In genomic region chr4:186144596-186145569, GRCh38 we compare ENCODE assay signal across 8 cellular contexts. TPM values are rescaled to one million over a fixed set of nuclear protein-coding genes. Genes with fewer than 3 reads are reported as not detected.
DNase-seq lines count a peak whose midpoint lies in the region; ATAC-seq and TF ChIP-seq lines count a peak whose summit lies in the region.

No MANE protein-coding gene starts in this region.

- DNase-seq in CD4-positive, alpha-beta memory T cell = no peak
- DNase-seq in HL-60 (ENCODE audit: low read depth in 1 of 2, low spot score in 1 of 2) = no peak
- no peak for DNase-seq in activated T-helper 1 cell treated with anti-CD3 and anti-CD28 coated beads, Interleukin-12 subunit alpha, Interleukin-12 subunit beta, Interleukin-2, Interleukin-4 antibody, amounts not matched to agents 30 ng/mL and 10 ng/mL and 1 ng/mL, durations not matched to agents 14 hours and 24 hours and 36 hours (ENCODE audit: low spot score)
- peak; percentile 28 to 65 for DNase-seq in foreskin fibroblast
- DNase-seq in aorta = peak; percentile 84 to 92

- H3K27me3 Mint-ChIP-seq in CD4-positive, alpha-beta memory T cell = peaks cover 37 to 47% of the 10 kb centered on the region in 2 donors
- H3K27me3 Mint-ChIP-seq in activated T-helper 1 cell treated with anti-CD3 and anti-CD28 coated beads, Interleukin-12 subunit alpha, Interleukin-12 subunit beta, Interleukin-2, Interleukin-4 antibody, amounts not matched to agents 30 ng/mL and 10 ng/mL and 1 ng/mL, durations not matched to agents 14 hours and 24 hours and 36 hours (ENCODE audit: insufficient read depth) = peaks cover 50% of the 10 kb centered on the region
- peaks cover 15% of the 10 kb centered on the region for H3K27me3 Mint-ChIP-seq in nephron (ENCODE audit: low read depth)

- no peaks in the 10 kb centered on the region for H3K36me3 Mint-ChIP-seq in CD4-positive, alpha-beta memory T cell
- no peaks in the 10 kb centered on the region for H3K36me3 Mint-ChIP-seq in activated T-helper 1 cell treated with anti-CD3 and anti-CD28 coated beads, Interleukin-12 subunit alpha, Interleukin-12 subunit beta, Interleukin-2, Interleukin-4 antibody, amounts not matched to agents 30 ng/mL and 10 ng/mL and 1 ng/mL, durations not matched to agents 14 hours and 24 hours and 36 hours (ENCODE audit: low read depth)
- no peaks in the 10 kb centered on the region for H3K36me3 Mint-ChIP-seq in nephron (ENCODE audit: low read depth)

- no peak overlapping the region for H3K27ac Mint-ChIP-seq in CD4-positive, alpha-beta memory T cell
- no peak overlapping the region for H3K27ac Mint-ChIP-seq in activated T-helper 1 cell treated with anti-CD3 and anti-CD28 coated beads, Interleukin-12 subunit alpha, Interleukin-12 subunit beta, Interleukin-2, Interleukin-4 antibody, amounts not matched to agents 30 ng/mL and 10 ng/mL and 1 ng/mL, durations not matched to agents 14 hours and 24 hours and 36 hours
- peak overlapping the region; percentile 94 to 98 (median 98) for H3K27ac Mint-ChIP-seq in nephron

- CTCF ChIA-PET in CD4-positive, alpha-beta memory T cell (lab: Charles Lee; ENCODE audit: partially characterized antibody) = no interaction called here

- no peak overlapping the region for H3K27ac ChIP-seq in CD4-positive, alpha-beta memory T cell (ENCODE audit: low read depth, low read length)
- no peak overlapping the region for H3K27ac ChIP-seq in HL-60 (replicated peaks)
- H3K27ac ChIP-seq in aorta (ENCODE audit: low read depth in 1 of 2, low read length in 2 of 2) = peak overlapping the region; percentile 71 to 83

- H3K36me3 ChIP-seq in CD4-positive, alpha-beta memory T cell (ENCODE audit: insufficient read depth, low read length) = no peaks in the 10 kb centered on the region
- no peaks in the 10 kb centered on the region for H3K36me3 ChIP-seq in aorta (ENCODE audit: control insufficient read depth in 1 of 2, insufficient read depth in 2 of 2, low read length in 1 of 2)

- no peak overlapping the region for H3K4me3 ChIP-seq in CD4-positive, alpha-beta memory T cell (ENCODE audit: low read length in 2 of 2)
- H3K4me3 ChIP-seq in HL-60 (replicated peaks; ENCODE audit: insufficient read depth, low read length) (peak overlapping the region; percentile 15; the same call in 1 of the 2 replicates), foreskin fibroblast (ENCODE audit: low read depth in 1 of 2, low read length in 2 of 2) (peak overlapping the region; percentile 48 to 59), aorta (ENCODE audit: low read length in 2 of 2) (peak overlapping the region; percentile 8 to 52)

- peaks cover 25% of the 10 kb centered on the region for H3K27me3 ChIP-seq in CD4-positive, alpha-beta memory T cell (ENCODE audit: insufficient read depth, low read length)
- H3K27me3 ChIP-seq in HL-60 (ENCODE audit: insufficient read depth, poor library complexity, severe bottlenecking) (peaks cover 28% of the 10 kb centered on the region), aorta (ENCODE audit: control insufficient read depth in 1 of 2, insufficient read depth in 2 of 2, low read length in 1 of 2) (no peaks in the 10 kb centered on the region)

- ATAC-seq in GM19395 (IDR thresholded peaks at IDR 0.05; ENCODE audit: unreplicated experiment) = peak; percentile 41
- peak; percentile 87 for ATAC-seq in aorta (ENCODE audit: low FRiP score)
- ATAC-seq in HG03442 (IDR thresholded peaks at IDR 0.05; ENCODE audit: unreplicated experiment) = no peak

- H3K4me3 Mint-ChIP-seq in CD4-positive, alpha-beta memory T cell = peak overlapping the region; percentile 73 to 87 (median 74)
- peak overlapping the region; percentile 76 for H3K4me3 Mint-ChIP-seq in activated T-helper 1 cell treated with anti-CD3 and anti-CD28 coated beads, Interleukin-12 subunit alpha, Interleukin-12 subunit beta, Interleukin-2, Interleukin-4 antibody, amounts not matched to agents 30 ng/mL and 10 ng/mL and 1 ng/mL, durations not matched to agents 14 hours and 24 hours and 36 hours
- peak overlapping the region; percentile 90 to 95 (median 95) for H3K4me3 Mint-ChIP-seq in nephron

- 0 to 1% methylated on average over 56 to 108 of the region's 108 CpGs for WGBS in aorta, 2 donors

- H3K4me1 ChIP-seq in CD4-positive, alpha-beta memory T cell (ENCODE audit: insufficient read depth, low read length) = peaks cover 5% of the 10 kb centered on the region
- H3K4me1 ChIP-seq in aorta (ENCODE audit: control insufficient read depth in 1 of 2, insufficient read depth in 2 of 2, low read length in 2 of 2) = no peaks in the 10 kb centered on the region

- POLR2A ChIA-PET in CD4-positive, alpha-beta memory T cell (lab: Charles Lee; ENCODE audit: partially characterized antibody) = no interaction called here

- intact Hi-C loops in CD4-positive, alpha-beta memory T cell (cut with micrococcal nuclease) = loop anchor here (5.0 kb wide), 1 partner anchor 47 kb away; the partner anchor contains the start of gene CYP4V2
- intact Hi-C loops in activated T-helper 1 cell treated with anti-CD3 and anti-CD28 coated beads, Interleukin-12 subunit alpha, Interleukin-12 subunit beta, Interleukin-2, Interleukin-4 antibody, amounts not matched to agents 30 ng/mL and 10 ng/mL and 1 ng/mL, durations not matched to agents 14 hours and 24 hours and 36 hours (cut with micrococcal nuclease) = loop anchor here (2.0 kb wide), 2 partner anchors 16 to 46 kb away; partner anchors contain the start of gene CYP4V2
- intact Hi-C loops in aorta (cut with DNase I) = no loop called here

- TF ChIP-seq CTCF in HL-60 (IDR thresholded peaks at IDR 0.05; ENCODE audit: insufficient read depth, low read length) = no peak
- no peak for TF ChIP-seq CTCF in foreskin fibroblast (IDR thresholded peaks at IDR 0.05; ENCODE audit: low read depth, low read length)
- TF ChIP-seq CTCF in nephron (IDR thresholded peaks at IDR 0.05; ENCODE audit: unreplicated experiment in 3 of 3) = no peak

- peaks cover 2 to 17% (median 15%) of the 10 kb centered on the region in 4 donors for H3K4me1 Mint-ChIP-seq in CD4-positive, alpha-beta memory T cell
- peaks cover 13% of the 10 kb centered on the region for H3K4me1 Mint-ChIP-seq in activated T-helper 1 cell treated with anti-CD3 and anti-CD28 coated beads, Interleukin-12 subunit alpha, Interleukin-12 subunit beta, Interleukin-2, Interleukin-4 antibody, amounts not matched to agents 30 ng/mL and 10 ng/mL and 1 ng/mL, durations not matched to agents 14 hours and 24 hours and 36 hours (ENCODE audit: low read depth)
- peaks cover 13% of the 10 kb centered on the region for H3K4me1 Mint-ChIP-seq in nephron

- no peaks in the 10 kb centered on the region for H3K9me3 Mint-ChIP-seq in CD4-positive, alpha-beta memory T cell
- H3K9me3 Mint-ChIP-seq in activated T-helper 1 cell treated with anti-CD3 and anti-CD28 coated beads, Interleukin-12 subunit alpha, Interleukin-12 subunit beta, Interleukin-2, Interleukin-4 antibody, amounts not matched to agents 30 ng/mL and 10 ng/mL and 1 ng/mL, durations not matched to agents 14 hours and 24 hours and 36 hours = no peaks in the 10 kb centered on the region
- H3K9me3 Mint-ChIP-seq in nephron = no peaks in the 10 kb centered on the region

- H3K9me3 ChIP-seq in CD4-positive, alpha-beta memory T cell (ENCODE audit: control insufficient read depth in 1 of 2, low read length in 2 of 2) = no peaks in the 10 kb centered on the region
- no peaks in the 10 kb centered on the region for H3K9me3 ChIP-seq in aorta (ENCODE audit: control insufficient read depth, low read length)

RNA-seq across cellular contexts. Expression of gene FAM149A, which starts 40.4 kb away (rescaled TPM):
- under 1 TPM; 0.58 to 0.76 TPM for total RNA-seq in CD4-positive, alpha-beta memory T cell
- polyA plus RNA-seq in CD4-positive, alpha-beta memory T cell = not detected
- total RNA-seq in activated T-helper 1 cell treated with anti-CD3 and anti-CD28 coated beads, Interleukin-12 subunit alpha, Interleukin-12 subunit beta, Interleukin-2, Interleukin-4 antibody, amounts not matched to agents 30 ng/mL and 10 ng/mL and 1 ng/mL, durations not matched to agents 14 hours and 24 hours and 36 hours = 0.61 TPM in 1 of 2 replicates, not detected in the other
- 10 to 100 TPM in 1 of 2 donors, 1 to 10 TPM in 1; 7.9 to 17.8 TPM for total RNA-seq in aorta
- 10 to 100 TPM; 12.8 to 25.8 TPM for polyA plus RNA-seq in aorta

RNA-seq across cellular contexts. Expression of gene CYP4V2, which starts 46.5 kb away (rescaled TPM):
- total RNA-seq in CD4-positive, alpha-beta memory T cell = 10 to 100 TPM; 41.9 to 45.5 TPM
- 10 to 100 TPM; 25.3 to 40.9 TPM for polyA plus RNA-seq in CD4-positive, alpha-beta memory T cell
- 8.3 and 8.8 TPM in 2 replicates for total RNA-seq in activated T-helper 1 cell treated with anti-CD3 and anti-CD28 coated beads, Interleukin-12 subunit alpha, Interleukin-12 subunit beta, Interleukin-2, Interleukin-4 antibody, amounts not matched to agents 30 ng/mL and 10 ng/mL and 1 ng/mL, durations not matched to agents 14 hours and 24 hours and 36 hours
- total RNA-seq in aorta = 10 to 100 TPM; 26.4 to 43.2 TPM
- polyA plus RNA-seq in aorta = 10 to 100 TPM; 11.8 to 31.1 TPM

Comparison
In these comparisons a context has a peak if more than half of its experiments do, and no peak if none do; other contexts are left out.
1. DNase-seq: peak in foreskin fibroblast (2 of 2) and aorta (2 of 2); none in CD4-positive, alpha-beta memory T cell (0 of 5), HL-60 (0 of 2) and activated T-helper 1 cell treated with anti-CD3 and anti-CD28 coated beads, Interleukin-12 subunit alpha, Interleukin-12 subunit beta, Interleukin-2, Interleukin-4 antibody, amounts not matched to agents 30 ng/mL and 10 ng/mL and 1 ng/mL, durations not matched to agents 14 hours and 24 hours and 36 hours (single experiment).
2. H3K27ac ChIP-seq: peak in aorta (2 of 2); none in CD4-positive, alpha-beta memory T cell (single experiment) and HL-60 (single experiment).
3. H3K4me3 ChIP-seq: peak in HL-60 (single experiment), foreskin fibroblast (2 of 2) and aorta (2 of 2); none in CD4-positive, alpha-beta memory T cell (0 of 2).
4. H3K27ac Mint-ChIP-seq: peak in nephron (3 of 3); none in CD4-positive, alpha-beta memory T cell (0 of 7) and activated T-helper 1 cell treated with anti-CD3 and anti-CD28 coated beads, Interleukin-12 subunit alpha, Interleukin-12 subunit beta, Interleukin-2, Interleukin-4 antibody, amounts not matched to agents 30 ng/mL and 10 ng/mL and 1 ng/mL, durations not matched to agents 14 hours and 24 hours and 36 hours (single experiment).
5. intact Hi-C loops: an anchor here in CD4-positive, alpha-beta memory T cell (5.0 kb wide) and activated T-helper 1 cell treated with anti-CD3 and anti-CD28 coated beads, Interleukin-12 subunit alpha, Interleukin-12 subunit beta, Interleukin-2, Interleukin-4 antibody, amounts not matched to agents 30 ng/mL and 10 ng/mL and 1 ng/mL, durations not matched to agents 14 hours and 24 hours and 36 hours (2.0 kb wide); none called in aorta.
6. Peak in every context shown above with its lines, with median percentiles within 50 percentile points of each other: H3K4me3 Mint-ChIP-seq.